ENCODE assay signal across 16 cellular contexts in the genomic region with DNA sequence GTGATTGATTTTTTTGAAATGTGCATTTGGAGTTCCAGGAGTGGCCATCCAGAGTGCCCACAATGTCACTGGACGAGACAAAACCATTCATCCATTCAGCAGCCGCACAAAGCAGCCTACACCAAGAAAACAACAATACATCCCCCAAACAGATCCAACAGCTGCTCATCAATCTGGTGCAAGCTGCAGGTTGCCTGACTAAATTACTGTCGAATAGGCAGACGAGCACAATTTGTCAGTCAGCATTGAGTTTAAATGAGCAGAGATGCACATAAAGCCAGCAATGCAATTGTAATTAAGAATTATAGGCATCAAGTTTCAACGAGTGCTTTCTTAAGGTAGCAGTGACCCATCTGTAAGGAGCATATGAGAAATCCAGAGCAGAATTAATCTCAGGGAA. TPM values are rescaled to one million over a fixed set of nuclear protein-coding genes. Genes with fewer than 3 reads are reported as not detected.
A peak's percentile ranks its signal among the peaks of the same experiment; 100 is the strongest.
DNase-seq lines count a peak whose midpoint lies in the region; ATAC-seq and TF ChIP-seq lines count a peak whose summit lies in the region.
"Had no signal": no experiment of that assay in that cellular context is flagged by ENCODE, and none has a peak within 500 bp of the region (broad histone marks: within the 10 kb centered on the region; RNA-seq: fewer than 3 reads in every experiment).

No MANE protein-coding gene starts in this region.

- DNase-seq in NCI-H82 (lab: John Stamatoyannopoulos, UW) = peak; percentile 42
- DNase-seq in NCI-H82 treated with DMSO at 0.1 percent for 48 hours (lab: John Stamatoyannopoulos, UW; ENCODE audit: unreplicated experiment) = no peak
- peak; percentile 50 for DNase-seq in NCI-H510A treated with DMSO at 0.1 percent for 48 hours (lab: John Stamatoyannopoulos, UW)
- DNase-seq in coronary artery (ENCODE audit: low spot score) = peak; percentile 16
- DNase-seq in WTC11 (ENCODE audit: low spot score) = no peak
- DNase-seq: COR-L47, HCEC 1CT, NCI-H1105 treated with DMSO at 0.1 percent for 48 hours, NCI-H2081, SJCRH30, T-helper 2 cell had no signal

- H3K36me3 Mint-ChIP-seq in WTC11 = no peaks in the 10 kb centered on the region

- no peak overlapping the region for H3K27ac ChIP-seq in coronary artery
- H3K27ac ChIP-seq: RWPE1, SJCRH30 had no signal

- CTCF ChIA-PET in WTC11 (lab: Charles Lee) = interaction anchor here (1.2 to 3.2 kb wide), 5 partner anchors 11 to 41 kb away, joined by 3 to 14 read pairs (median 10); no protein-coding TSS in a partner anchor

- H3K9me3 Mint-ChIP-seq in WTC11 = 0 out of 2 replicates have a peak, but pooled peaks cover 4% of the 10 kb centered on the region

- peaks cover 3% of the 10 kb centered on the region; the same call in 1 of the 2 replicates for H3K4me1 Mint-ChIP-seq in WTC11

- POLR2A ChIA-PET in WTC11 (lab: Charles Lee) = no interaction called here

- no peak for ATAC-seq in GM21390 (IDR thresholded peaks at IDR 0.05; ENCODE audit: unreplicated experiment)
- no peak for ATAC-seq in HG03457 (IDR thresholded peaks at IDR 0.05; ENCODE audit: unreplicated experiment)
- ATAC-seq in WTC11 = no peak
- ATAC-seq: PC-3 had no signal

- H3K4me3 ChIP-seq in coronary artery = no peak overlapping the region
- H3K4me3 ChIP-seq: SJCRH30 had no signal

- H3K27ac Mint-ChIP-seq in WTC11 = no peak overlapping the region

- no peak overlapping the region for H3K4me3 Mint-ChIP-seq in WTC11

- TF ChIP-seq CTCF in coronary artery (IDR thresholded peaks at IDR 0.05) (no peak), WTC11 (IDR thresholded peaks at IDR 0.05) (no peak)

- H3K27me3 Mint-ChIP-seq in WTC11 (ENCODE audit: low read depth) = no peaks in the 10 kb centered on the region; the same call in 1 of the 2 replicates

TF ChIP-seq in WTC11, 78 proteins besides CTCF, POLR2A, EP300 and RAD21:
- TF ChIP-seq ZNF263 (CRISPR knock-in tag; IDR thresholded peaks at IDR 0.05; ENCODE audit: low read depth) (no peak), FOXJ3 (CRISPR knock-in tag; IDR thresholded peaks at IDR 0.05; ENCODE audit: borderline replicate concordance) (no peak), ZNF232 (CRISPR knock-in tag; IDR thresholded peaks at IDR 0.05) (no peak), NFATC4 (CRISPR knock-in tag; IDR thresholded peaks at IDR 0.05) (no peak), CREB1 (CRISPR knock-in tag; IDR thresholded peaks at IDR 0.05) (no peak), TP53 (CRISPR knock-in tag; IDR thresholded peaks at IDR 0.05) (no peak), GTF2I (CRISPR knock-in tag; conservative IDR thresholded peaks at IDR 0.05) (no peak)
- TF ChIP-seq, protein P1, sequence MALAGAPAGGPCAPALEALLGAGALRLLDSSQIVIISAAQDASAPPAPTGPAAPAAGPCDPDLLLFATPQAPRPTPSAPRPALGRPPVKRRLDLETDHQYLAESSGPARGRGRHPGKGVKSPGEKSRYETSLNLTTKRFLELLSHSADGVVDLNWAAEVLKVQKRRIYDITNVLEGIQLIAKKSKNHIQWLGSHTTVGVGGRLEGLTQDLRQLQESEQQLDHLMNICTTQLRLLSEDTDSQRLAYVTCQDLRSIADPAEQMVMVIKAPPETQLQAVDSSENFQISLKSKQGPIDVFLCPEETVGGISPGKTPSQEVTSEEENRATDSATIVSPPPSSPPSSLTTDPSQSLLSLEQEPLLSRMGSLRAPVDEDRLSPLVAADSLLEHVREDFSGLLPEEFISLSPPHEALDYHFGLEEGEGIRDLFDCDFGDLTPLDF (CRISPR knock-in tag; IDR thresholded peaks at IDR 0.05) = no peak
- TF ChIP-seq, protein P2, sequence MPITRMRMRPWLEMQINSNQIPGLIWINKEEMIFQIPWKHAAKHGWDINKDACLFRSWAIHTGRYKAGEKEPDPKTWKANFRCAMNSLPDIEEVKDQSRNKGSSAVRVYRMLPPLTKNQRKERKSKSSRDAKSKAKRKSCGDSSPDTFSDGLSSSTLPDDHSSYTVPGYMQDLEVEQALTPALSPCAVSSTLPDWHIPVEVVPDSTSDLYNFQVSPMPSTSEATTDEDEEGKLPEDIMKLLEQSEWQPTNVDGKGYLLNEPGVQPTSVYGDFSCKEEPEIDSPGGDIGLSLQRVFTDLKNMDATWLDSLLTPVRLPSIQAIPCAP (CRISPR knock-in tag; IDR thresholded peaks at IDR 0.05) = no peak

RNA-seq across cellular contexts. Expression of gene HRH4, which starts 42.7 kb away (rescaled TPM):
- not detected in 3 replicates for total RNA-seq in WTC11 (2021)
- total RNA-seq: LHCN-M2, PC-3, SJCRH30 had no signal

Comparison
In these comparisons a context has a peak if more than half of its experiments do, and no peak if none do; other contexts are left out.
1. DNase-seq: peak in NCI-H82 (single experiment), NCI-H510A treated with DMSO at 0.1 percent for 48 hours (single experiment) and coronary artery (single experiment); none in NCI-H82 treated with DMSO at 0.1 percent for 48 hours (single experiment) and WTC11 (single experiment).